Comparison of ENCODE assay signal across 18 cellular contexts in genomic region chr4:169244210-169244609, GRCh38. TPM values are rescaled to one million over a fixed set of nuclear protein-coding genes. Genes with fewer than 3 reads are reported as not detected.
A peak's percentile ranks its signal among the peaks of the same experiment; 100 is the strongest.
DNase-seq lines count a peak whose midpoint lies in the region; ATAC-seq, FAIRE-seq and TF ChIP-seq lines count a peak whose summit lies in the region.
"Had no signal": no experiment of that assay in that cellular context is flagged by ENCODE, and none has a peak within 500 bp of the region (broad histone marks: within the 10 kb centered on the region; RNA-seq: fewer than 3 reads in every experiment).

No MANE protein-coding gene starts in this region.

- H3K27ac Mint-ChIP-seq in type B pancreatic cell: no peak overlapping the region
- H3K27ac Mint-ChIP-seq: activated naive CD4-positive, alpha-beta T cell treated with anti-CD3 and anti-CD28 coated beads, Interleukin-2, amount 50 U/mL, for 72 hours; stimulated activated naive CD8-positive, alpha-beta T cell treated with anti-CD3 and anti-CD28 coated beads, Interleukin-15, amount 100 ng/mL, for 72 hours had no signal

- no peak overlapping the region for H2AFZ ChIP-seq in HepG2 (ENCODE audit: low read length)

- H4K20me1 ChIP-seq in HepG2 (ENCODE audit: insufficient read depth, low read length): no peaks in the 10 kb centered on the region

- peaks cover 10% of the 10 kb centered on the region for H3K79me2 ChIP-seq in HepG2 (ENCODE audit: insufficient read depth, low read length)

- peak; percentile 19 for ATAC-seq in left ventricle myocardium superior
- no peak for ATAC-seq in HepG2
- ATAC-seq in HG03045 (IDR thresholded peaks at IDR 0.05; ENCODE audit: unreplicated experiment): no peak
- no peak for ATAC-seq in GM21526 (IDR thresholded peaks at IDR 0.05; ENCODE audit: low FRiP score, unreplicated experiment)
- ATAC-seq: activated naive CD4-positive, alpha-beta T cell treated with anti-CD3 and anti-CD28 coated beads, Interleukin-2, amount 50 U/mL, for 72 hours; stimulated activated naive CD8-positive, alpha-beta T cell treated with anti-CD3 and anti-CD28 coated beads, Interleukin-15, amount 100 ng/mL, for 72 hours had no signal

- H3K4me3 ChIP-seq in right atrium auricular region (no peak overlapping the region), bronchial epithelial cell (ENCODE audit: low read depth, low read length) (no peak overlapping the region), HepG2 (replicated peaks in 1 of 3; ENCODE audit: insufficient read depth in 1 of 3, low read depth in 2 of 3, low read length in 3 of 3) (no peak overlapping the region)
- H3K4me3 ChIP-seq: spleen had no signal

- POLR2A ChIA-PET in HepG2 (lab: Yijun Ruan, JAX): no interaction called here

- H3K27ac ChIP-seq in right atrium auricular region: no peak overlapping the region
- peak overlapping the region; percentile 18 for H3K27ac ChIP-seq in HepG2 (ENCODE audit: extremely low read length, insufficient read depth, low read length)
- H3K27ac ChIP-seq: spleen had no signal

- H3K4me2 ChIP-seq in HepG2 (ENCODE audit: low read depth, low read length): no peak overlapping the region

- BruUV-seq in HepG2 (replicated peaks; lab: Mats Ljungman, UMichigan): no TSS peak

- H3K4me1 Mint-ChIP-seq in type B pancreatic cell (ENCODE audit: unreplicated experiment): peaks cover 48% of the 10 kb centered on the region
- H3K4me1 Mint-ChIP-seq: stimulated activated naive CD8-positive, alpha-beta T cell treated with anti-CD3 and anti-CD28 coated beads, Interleukin-15, amount 100 ng/mL, for 72 hours had no signal

- H3K9me3 ChIP-seq in right atrium auricular region (no peaks in the 10 kb centered on the region), HepG2 (ENCODE audit: low read length) (no peaks in the 10 kb centered on the region)
- H3K9me3 ChIP-seq: spleen had no signal

- H3K36me3 ChIP-seq in right atrium auricular region (no peaks in the 10 kb centered on the region), bronchial epithelial cell (ENCODE audit: control insufficient read depth, insufficient read depth, low read length) (peaks cover 1% of the 10 kb centered on the region), HepG2 (replicated peaks in 1 of 2; ENCODE audit: control insufficient read depth in 1 of 2, insufficient read depth in 2 of 2, low read length in 2 of 2) (no peaks in the 10 kb centered on the region)
- H3K36me3 ChIP-seq: spleen had no signal

- 61% methylated on average over 2 of the region's 2 CpGs for WGBS in HepG2 (ENCODE audit: low lambda C conversion rate)

- no peak for TF ChIP-seq RAD21 in HepG2 (CRISPR knock-in tag; IDR thresholded peaks at IDR 0.05)

- TF ChIP-seq EP300 in HepG2 (IDR thresholded peaks at IDR 0.05; ENCODE audit: low read depth in 2 of 2, low read length in 2 of 2) (no peak), HepG2 (CRISPR knock-in tag; IDR thresholded peaks at IDR 0.05; ENCODE audit: borderline replicate concordance) (no peak)

- H3K36me3 Mint-ChIP-seq in type B pancreatic cell: peaks cover 13% of the 10 kb centered on the region
- H3K36me3 Mint-ChIP-seq: activated naive CD4-positive, alpha-beta T cell treated with anti-CD3 and anti-CD28 coated beads, Interleukin-2, amount 50 U/mL, for 72 hours had no signal

- intact Hi-C loops in left ventricle myocardium superior (cut with micrococcal nuclease): no loop called here
- intact Hi-C loops in HepG2 (cut with micrococcal nuclease; ENCODE audit: unreplicated experiment): no loop called here

- no peak for TF ChIP-seq POLR2A in HepG2 (IDR thresholded peaks at IDR 0.05; ENCODE audit: insufficient read depth in 1 of 2, low read depth in 2 of 2, low read length in 2 of 2)

- H3K27me3 Mint-ChIP-seq in type B pancreatic cell: no peaks in the 10 kb centered on the region

- in situ Hi-C loops in HepG2 (cut with HindIII; ENCODE audit: extremely low pct_ligation_motif_present, low pct_unique_long_range_greater_than_20kb): no loop called here

- CTCF ChIA-PET in HepG2 (lab: Yijun Ruan, JAX; ENCODE audit: low intra/inter-chr PET ratio, low total read pairs): no interaction called here

- peak overlapping the region; percentile 19 for H3K4me3 Mint-ChIP-seq in type B pancreatic cell
- H3K4me3 Mint-ChIP-seq: stimulated activated naive CD8-positive, alpha-beta T cell treated with anti-CD3 and anti-CD28 coated beads, Interleukin-15, amount 100 ng/mL, for 72 hours had no signal

- no peak for DNase-seq in left ventricle myocardium superior
- no peak for DNase-seq in right atrium auricular region (ENCODE audit: low spot score)
- DNase-seq in bronchial epithelial cell (ENCODE audit: low read depth): peak; percentile 33
- DNase-seq in HepG2 (ENCODE audit: low spot score): no peak
- DNase-seq in type B pancreatic cell (ENCODE audit: extremely low spot score, unreplicated experiment): no peak
- DNase-seq in UCSD-AML1 (lab: John Stamatoyannopoulos, UW; ENCODE audit: unreplicated experiment): no peak
- DNase-seq: ACHN; activated CD4-positive, CD25-positive, alpha-beta regulatory T cell treated with anti-CD3 and anti-CD28 coated beads, Interleukin-2, amount 50 U/mL, for 72 hours; GOT3; NCI-H187; NCI-H524; occipital lobe; spleen; stimulated activated naive CD8-positive, alpha-beta T cell treated with anti-CD3 and anti-CD28 coated beads, Interleukin-15, amount 100 ng/mL, for 72 hours; T-helper 1 cell had no signal

- no peak overlapping the region for H3K9ac ChIP-seq in HepG2 (ENCODE audit: insufficient read depth, low read depth, low read length)

- no peaks in the 10 kb centered on the region for H3K9me3 Mint-ChIP-seq in type B pancreatic cell
- H3K9me3 Mint-ChIP-seq: stimulated activated naive CD8-positive, alpha-beta T cell treated with anti-CD3 and anti-CD28 coated beads, Interleukin-15, amount 100 ng/mL, for 72 hours had no signal

- TF ChIP-seq CTCF in right atrium auricular region (IDR thresholded peaks at IDR 0.05): no peak
- no peak for TF ChIP-seq CTCF in bronchial epithelial cell (IDR thresholded peaks at IDR 0.05; ENCODE audit: insufficient read depth, low read length, severe bottlenecking)
- no peak for TF ChIP-seq CTCF in HepG2 (CRISPR knock-in tag; IDR thresholded peaks at IDR 0.05)
- no peak for TF ChIP-seq CTCF in type B pancreatic cell (conservative IDR thresholded peaks at IDR 0.05)

- peaks cover 0 to 29% of the 10 kb centered on the region in 2 donors for H3K4me1 ChIP-seq in right atrium auricular region
- peaks cover 38% of the 10 kb centered on the region for H3K4me1 ChIP-seq in HepG2 (ENCODE audit: insufficient read depth, low read length)

- H3K27me3 ChIP-seq in right atrium auricular region: no peaks in the 10 kb centered on the region
- no peaks in the 10 kb centered on the region for H3K27me3 ChIP-seq in bronchial epithelial cell (ENCODE audit: control insufficient read depth, insufficient read depth, low read length)
- no peaks in the 10 kb centered on the region for H3K27me3 ChIP-seq in HepG2 (ENCODE audit: control insufficient read depth in 1 of 2, insufficient read depth in 2 of 2, low read length in 2 of 2)
- H3K27me3 ChIP-seq: spleen had no signal

- FAIRE-seq in bronchial epithelial cell (lab: Jason Lieb, UNC): no peak
- FAIRE-seq in HepG2 (lab: Jason Lieb, UNC): peak; percentile 23

TF ChIP-seq in HepG2, 621 proteins besides CTCF, POLR2A, EP300 and RAD21 (continues in another document):
- TF ChIP-seq SP1 (IDR thresholded peaks at IDR 0.05) (no peak), SP1 (CRISPR knock-in tag; IDR thresholded peaks at IDR 0.05) (no peak), SNAI1 (CRISPR knock-in tag; IDR thresholded peaks at IDR 0.05; ENCODE audit: borderline replicate concordance) (no peak), CEBPB (IDR thresholded peaks at IDR 0.05; ENCODE audit: borderline replicate concordance, low read depth, low read length) (0 out of 2 replicates have a peak, but pooled peaks have one; percentile 6), NBN (conservative IDR thresholded peaks at IDR 0.05) (no peak), GATAD1 (CRISPR knock-in tag; IDR thresholded peaks at IDR 0.05) (no peak), BCL3 (CRISPR knock-in tag; IDR thresholded peaks at IDR 0.05) (no peak)

RNA-seq across cellular contexts. Expression of gene SH3RF1, which starts 26.5 kb away (rescaled TPM):
- total RNA-seq in left ventricle myocardium superior: 5.8 TPM
- total RNA-seq in right atrium auricular region: 10 to 100 TPM in 1 of 2 donors, 1 to 10 TPM in 1; 7.8 to 12.4 TPM
- total RNA-seq in bronchial epithelial cell: 9.0 and 14.0 TPM in 2 replicates
- 3.2 and 3.8 TPM in 2 replicates for total RNA-seq in HepG2 (2016; rRNA removed; fragmentation: Illumina TruSeq; extraction: Trizol)
- total RNA-seq in HepG2 (2016; cell fraction: cytosol; rRNA removed; fragmentation: Illumina TruSeq; extraction: Trizol; ENCODE audit: low read depth): 1.3 and 2.3 TPM in 2 replicates
- 3.0 and 3.3 TPM in 2 replicates for total RNA-seq in HepG2 (2016; cell fraction: insoluble cytoplasmic fraction; rRNA removed; fragmentation: Illumina TruSeq; extraction: Trizol)
- total RNA-seq in HepG2 (2016; cell fraction: membrane; rRNA removed; fragmentation: Illumina TruSeq; extraction: Trizol): 2.4 and 2.6 TPM in 2 replicates
- 7.0 and 12.0 TPM in 2 replicates for total RNA-seq in HepG2 (2016; cell fraction: nucleus; rRNA removed; fragmentation: Illumina TruSeq; extraction: Trizol)
- 3.1 and 3.2 TPM in 2 replicates for polyA plus RNA-seq in HepG2 (2011; rRNA removed)
- 1.9 and 2.5 TPM in 2 replicates for polyA plus RNA-seq in HepG2 (2011; cell fraction: cytosol; rRNA removed)
- polyA plus RNA-seq in HepG2 (2011; cell fraction: nucleus; rRNA removed): 5.0 and 7.8 TPM in 2 replicates
- polyA plus RNA-seq in HepG2 (2012): 1.9 and 2.2 TPM in 2 replicates
- 0.23 and 0.25 TPM in 2 replicates for polyA plus RNA-seq in HepG2 (2016; cell fraction: cytosol; fragmentation: Illumina TruSeq; extraction: Trizol; ENCODE audit: low read depth)
- 2.4 and 2.7 TPM in 2 replicates for polyA plus RNA-seq in HepG2 (2016; cell fraction: insoluble cytoplasmic fraction; fragmentation: Illumina TruSeq; extraction: Trizol; ENCODE audit: low read depth)
- 0.74 and 0.91 TPM in 2 replicates for polyA plus RNA-seq in HepG2 (2016; cell fraction: membrane; fragmentation: Illumina TruSeq; extraction: Trizol; ENCODE audit: low read depth)
- 2.8 and 3.6 TPM in 2 replicates for polyA plus RNA-seq in HepG2 (2016; cell fraction: nucleus; fragmentation: Illumina TruSeq; extraction: Trizol; ENCODE audit: insufficient read depth, low read depth)
- polyA minus RNA-seq in HepG2 (2011; rRNA and poly(A)+ RNA removed; ENCODE audit: low replicate concordance): 25.0 and 59.0 TPM in 2 replicates
- polyA minus RNA-seq in HepG2 (2011; cell fraction: cytosol; rRNA and poly(A)+ RNA removed): 4.5 and 7.2 TPM in 2 replicates
- polyA minus RNA-seq in HepG2 (2011; cell fraction: nucleus; rRNA and poly(A)+ RNA removed): 26.3 and 31.1 TPM in 2 replicates
- 18.8 and 21.6 TPM in 2 replicates for total RNA-seq in type B pancreatic cell (ENCODE audit: low replicate concordance)
